Comparison of ENCODE assay signal across 8 cellular contexts in genomic region chr14:95519699-95520098, GRCh38. TPM values are rescaled to one million over a fixed set of nuclear protein-coding genes. Genes with fewer than 3 reads are reported as not detected.
A peak's percentile ranks its signal among the peaks of the same experiment; 100 is the strongest.
DNase-seq lines count a peak whose midpoint lies in the region; ATAC-seq and TF ChIP-seq lines count a peak whose summit lies in the region.

No MANE protein-coding gene starts in this region.

- no peak for TF ChIP-seq CTCF in fibroblast of the aortic adventitia (IDR thresholded peaks at IDR 0.05; ENCODE audit: insufficient read depth, low read length)

- DNase-seq in COLO829 (ENCODE audit: low spot score) (peak; percentile 44), NOMO-1 (lab: John Stamatoyannopoulos, UW; ENCODE audit: unreplicated experiment in 2 of 2) (peak; percentile 52 to 93), fibroblast of the aortic adventitia (ENCODE audit: low read depth) (peak; percentile 92), NCI-H1436 (lab: John Stamatoyannopoulos, UW) (no peak)
- peak; percentile 75 for DNase-seq in activated CD8-positive, alpha-beta memory T cell treated with anti-CD3 and anti-CD28 coated beads, Interleukin-2, amount 50 U/mL, for 48 hours
- DNase-seq in stimulated activated CD4-positive, alpha-beta T cell treated with anti-CD3 and anti-CD28 coated beads, Interleukin-4, amount 100 ng/mL, for 1 hour: peak; percentile 59

- H3K4me3 ChIP-seq in fibroblast of the aortic adventitia (ENCODE audit: low read depth, low read length): no peak overlapping the region

- ATAC-seq in GM21515 (IDR thresholded peaks at IDR 0.05; ENCODE audit: unreplicated experiment) (no peak), GM18511 (IDR thresholded peaks at IDR 0.05; ENCODE audit: unreplicated experiment) (no peak)

RNA-seq across cellular contexts. Expression of gene SYNE3, which starts 3.2 kb away (rescaled TPM):
- 19.3 and 63.4 TPM in 2 replicates for total RNA-seq in fibroblast of the aortic adventitia (ENCODE audit: low replicate concordance)

RNA-seq across cellular contexts. Expression of gene GLRX5, which starts 15.2 kb away (rescaled TPM):
- 8.5 and 47.2 TPM in 2 replicates for total RNA-seq in fibroblast of the aortic adventitia (ENCODE audit: low replicate concordance)
